ENCODE assay signal across 3 cellular contexts in the genomic region with DNA sequence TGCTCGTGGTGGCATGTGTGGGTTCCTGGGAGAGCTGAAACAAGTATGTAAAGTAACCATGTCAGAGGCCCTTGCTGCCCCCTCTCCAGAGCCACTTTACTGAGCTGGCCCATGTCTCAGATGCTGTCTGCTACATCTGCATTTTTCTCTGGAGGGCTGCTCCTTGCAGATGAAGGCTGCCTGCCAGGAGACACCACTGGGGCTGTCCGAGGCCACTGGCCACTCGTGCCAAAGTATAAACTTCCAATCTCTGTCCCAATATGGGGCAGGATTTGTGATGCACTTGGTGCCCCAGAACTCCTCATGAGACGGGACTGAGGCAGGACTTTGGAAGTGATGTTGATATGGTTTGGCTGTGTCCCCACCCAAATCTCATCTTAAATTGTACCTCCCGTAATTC.
"Had no signal": no experiment of that assay in that cellular context is flagged by ENCODE, and none has a peak within 500 bp of the region (broad histone marks: within the 10 kb centered on the region; RNA-seq: fewer than 3 reads in every experiment).

No MANE protein-coding gene starts in this region.

- ATAC-seq: GM12878 had no signal

- DNase-seq: GDM1, GF-D8 had no signal

- H3K4me3 ChIP-seq: GM12878 had no signal
